Comparison of ENCODE assay signal across 18 cellular contexts in the genomic region with DNA sequence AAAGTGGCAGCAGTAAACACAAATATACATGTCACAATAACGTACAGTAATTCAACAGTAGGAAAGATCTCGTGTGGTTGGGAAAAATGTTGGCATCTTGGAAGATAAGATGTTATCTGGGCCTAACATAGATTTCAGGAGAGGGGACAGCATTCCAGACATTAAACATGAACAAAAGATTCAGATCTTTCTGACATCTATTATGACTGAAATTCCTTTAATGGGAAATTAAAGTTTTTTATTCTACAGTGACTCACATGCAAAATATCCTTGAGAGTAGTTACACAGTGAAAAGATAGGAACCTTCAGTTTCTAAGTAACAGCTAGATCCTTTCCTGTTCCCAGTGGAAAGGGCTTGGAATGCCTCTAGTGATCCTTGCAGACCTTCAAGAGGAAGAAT. TPM values are rescaled to one million over a fixed set of nuclear protein-coding genes. Genes with fewer than 3 reads are reported as not detected.
A peak's percentile ranks its signal among the peaks of the same experiment; 100 is the strongest.
DNase-seq lines count a peak whose midpoint lies in the region; ATAC-seq and TF ChIP-seq lines count a peak whose summit lies in the region.
"Had no signal": no experiment of that assay in that cellular context is flagged by ENCODE, and none has a peak within 500 bp of the region (broad histone marks: within the 10 kb centered on the region; RNA-seq: fewer than 3 reads in every experiment).

No MANE protein-coding gene starts in this region.

- H3K4me1 Mint-ChIP-seq in progenitor cell of endocrine pancreas (ENCODE audit: low read depth) (no peaks in the 10 kb centered on the region), glutamatergic neuron (ENCODE audit: low read depth, unreplicated experiment) (no peaks in the 10 kb centered on the region)
- peaks cover 21% of the 10 kb centered on the region for H3K4me1 Mint-ChIP-seq in activated CD8-positive, alpha-beta T cell treated with anti-CD3 and anti-CD28 coated beads for 36 hours (ENCODE audit: low read depth)

- ATAC-seq in HG02981 (IDR thresholded peaks at IDR 0.05; ENCODE audit: unreplicated experiment): no peak
- no peak for ATAC-seq in activated CD8-positive, alpha-beta T cell treated with anti-CD3 and anti-CD28 coated beads for 36 hours
- ATAC-seq: body of pancreas, left colon, Right ventricle myocardium inferior had no signal

- H3K9ac ChIP-seq in SK-N-SH: peak overlapping the region; percentile 48; the same call in 1 of the 2 replicates

- peak; percentile 19 for DNase-seq in GM04504 (ENCODE audit: low read depth)
- no peak for DNase-seq in SK-N-SH
- DNase-seq in fibroblast of peridontal ligament (ENCODE audit: extremely low read depth): peak; percentile 48
- DNase-seq in progenitor cell of endocrine pancreas (ENCODE audit: low spot score, unreplicated experiment): no peak
- no peak for DNase-seq in stimulated activated CD4-positive, alpha-beta T cell treated with anti-CD3 and anti-CD28 coated beads, Interleukin-2, amount 100 ng/mL, for 48 hours
- DNase-seq in activated CD8-positive, alpha-beta T cell treated with anti-CD3 and anti-CD28 coated beads for 36 hours: no peak
- no peak for DNase-seq in glutamatergic neuron
- DNase-seq: activated CD4-positive, alpha-beta memory T cell treated with anti-CD3 and anti-CD28 coated beads, Interleukin-2, amount 10 ng/mL, durations not matched to agents 7 days and 5 days; body of pancreas; CD4-positive, alpha-beta memory T cell; left colon; naive B cell; NCI-H2107; stimulated activated CD4-positive, alpha-beta T cell treated with anti-CD3 and anti-CD28 coated beads, Interleukin-4, amount 100 ng/mL, for 24 hours had no signal

- H2AFZ ChIP-seq in SK-N-SH (ENCODE audit: low read depth): no peak overlapping the region; the same call in 1 of the 2 replicates

- H3K4me3 Mint-ChIP-seq in progenitor cell of endocrine pancreas (ENCODE audit: low read depth): no peak overlapping the region
- no peak overlapping the region for H3K4me3 Mint-ChIP-seq in activated CD8-positive, alpha-beta T cell treated with anti-CD3 and anti-CD28 coated beads for 36 hours
- H3K4me3 Mint-ChIP-seq in glutamatergic neuron (ENCODE audit: unreplicated experiment): no peak overlapping the region
- H3K4me3 Mint-ChIP-seq: activated CD4-positive, alpha-beta memory T cell treated with anti-CD3 and anti-CD28 coated beads, Interleukin-2, amount 10 ng/mL, durations not matched to agents 7 days and 5 days; CD4-positive, alpha-beta memory T cell; naive B cell had no signal

- 5% methylated on average over 2 of the region's 2 CpGs for WGBS in SK-N-SH (ENCODE audit: low lambda C conversion rate)

- H3K27ac ChIP-seq in SK-N-SH (ENCODE audit: low read depth in 2 of 2, low read length in 1 of 2): peak overlapping the region; percentile 79 to 92; a peak in 3 of 4 replicates
- H3K27ac ChIP-seq: body of pancreas, tibial nerve had no signal

- no peaks in the 10 kb centered on the region for H3K27me3 Mint-ChIP-seq in progenitor cell of endocrine pancreas
- H3K27me3 Mint-ChIP-seq in activated CD8-positive, alpha-beta T cell treated with anti-CD3 and anti-CD28 coated beads for 36 hours: no peaks in the 10 kb centered on the region
- no peaks in the 10 kb centered on the region for H3K27me3 Mint-ChIP-seq in glutamatergic neuron (ENCODE audit: unreplicated experiment)
- H3K27me3 Mint-ChIP-seq: activated CD4-positive, alpha-beta memory T cell treated with anti-CD3 and anti-CD28 coated beads, Interleukin-2, amount 10 ng/mL, durations not matched to agents 7 days and 5 days; CD4-positive, alpha-beta memory T cell; naive B cell had no signal

- H3K9me2 ChIP-seq in SK-N-SH: no peaks in the 10 kb centered on the region

- peak overlapping the region in 1 of 2 experiments; percentile 2; a peak in 1 of 4 replicates for H3K4me3 ChIP-seq in SK-N-SH (ENCODE audit: low read depth in 2 of 2, low read length in 1 of 2)
- H3K4me3 ChIP-seq: body of pancreas, tibial nerve had no signal

- peaks cover 63% of the 10 kb centered on the region for H3K79me2 ChIP-seq in SK-N-SH (ENCODE audit: insufficient read depth)

- H3K9me3 Mint-ChIP-seq in progenitor cell of endocrine pancreas (ENCODE audit: low read depth) (no peaks in the 10 kb centered on the region), glutamatergic neuron (ENCODE audit: unreplicated experiment) (no peaks in the 10 kb centered on the region)
- H3K9me3 Mint-ChIP-seq in activated CD8-positive, alpha-beta T cell treated with anti-CD3 and anti-CD28 coated beads for 36 hours: no peaks in the 10 kb centered on the region
- H3K9me3 Mint-ChIP-seq: activated CD4-positive, alpha-beta memory T cell treated with anti-CD3 and anti-CD28 coated beads, Interleukin-2, amount 10 ng/mL, durations not matched to agents 7 days and 5 days; activated T-helper 2 cell treated with anti-CD3 and anti-CD28 coated beads, Interferon-gamma antibody, Interleukin-2, Interleukin-4, amounts not matched to agents 10 μg/mL and 5 μg/mL and 100 μg/mL, durations not matched to agents 14 hours and 24 hours and 36 hours; naive B cell had no signal

- H4K20me1 ChIP-seq in SK-N-SH (ENCODE audit: insufficient read depth): no peaks in the 10 kb centered on the region

- peaks cover 13% of the 10 kb centered on the region for H3K36me3 Mint-ChIP-seq in progenitor cell of endocrine pancreas (ENCODE audit: insufficient read depth)
- peaks cover 26% of the 10 kb centered on the region for H3K36me3 Mint-ChIP-seq in activated CD8-positive, alpha-beta T cell treated with anti-CD3 and anti-CD28 coated beads for 36 hours (ENCODE audit: low read depth)
- H3K36me3 Mint-ChIP-seq in glutamatergic neuron (ENCODE audit: unreplicated experiment): no peaks in the 10 kb centered on the region
- H3K36me3 Mint-ChIP-seq: naive B cell had no signal

- peaks cover 9 to 17% of the 10 kb centered on the region in 2 experiments; a peak in 2 of 4 replicates for H3K4me1 ChIP-seq in SK-N-SH (ENCODE audit: control insufficient read depth in 1 of 2, insufficient read depth in 2 of 2, low read depth in 1 of 2, low read length in 1 of 2)
- H3K4me1 ChIP-seq: body of pancreas, tibial nerve had no signal

- no peaks in the 10 kb centered on the region for H3K9me3 ChIP-seq in SK-N-SH
- H3K9me3 ChIP-seq: body of pancreas, tibial nerve had no signal

- POLR2A ChIA-PET in SK-N-SH (lab: Yijun Ruan, JAX): interaction anchor here (0.6 kb wide), 1 partner anchor 1065 kb away, joined by 3 read pairs; no protein-coding TSS in a partner anchor
- POLR2A ChIA-PET in activated CD8-positive, alpha-beta T cell treated with anti-CD3 and anti-CD28 coated beads for 36 hours (lab: Charles Lee): no interaction called here

- CTCF ChIA-PET in SK-N-SH (lab: Yijun Ruan, JAX): no interaction called here
- CTCF ChIA-PET in activated CD8-positive, alpha-beta T cell treated with anti-CD3 and anti-CD28 coated beads for 36 hours (lab: Charles Lee): interaction anchor here (2.7 kb wide), 1 partner anchor 36 kb away, joined by 7 read pairs; no protein-coding TSS in a partner anchor

- H3K27me3 ChIP-seq in SK-N-SH (ENCODE audit: insufficient read depth): no peaks in the 10 kb centered on the region
- H3K27me3 ChIP-seq: body of pancreas, tibial nerve had no signal

- H3K36me3 ChIP-seq in SK-N-SH (replicated peaks in 1 of 2; ENCODE audit: control insufficient read depth in 1 of 2, insufficient read depth in 2 of 2, low read length in 1 of 2): peaks cover 24% of the 10 kb centered on the region in 2 experiments

- intact Hi-C loops in activated CD8-positive, alpha-beta T cell treated with anti-CD3 and anti-CD28 coated beads for 36 hours (cut with micrococcal nuclease): no loop called here

- peak overlapping the region; percentile 76 for H3K4me2 ChIP-seq in SK-N-SH

- H3F3A ChIP-seq in SK-N-SH (replicated peaks; ENCODE audit: insufficient read depth): peaks cover 37% of the 10 kb centered on the region

- TF ChIP-seq RAD21 in SK-N-SH (IDR thresholded peaks at IDR 0.05; ENCODE audit: low read length): no peak

- H3K27ac Mint-ChIP-seq in progenitor cell of endocrine pancreas (peak overlapping the region; percentile 7), glutamatergic neuron (ENCODE audit: unreplicated experiment) (no peak overlapping the region)
- H3K27ac Mint-ChIP-seq in activated CD8-positive, alpha-beta T cell treated with anti-CD3 and anti-CD28 coated beads for 36 hours: no peak overlapping the region
- H3K27ac Mint-ChIP-seq: activated CD4-positive, alpha-beta memory T cell treated with anti-CD3 and anti-CD28 coated beads, Interleukin-2, amount 10 ng/mL, durations not matched to agents 7 days and 5 days; activated T-helper 2 cell treated with anti-CD3 and anti-CD28 coated beads, Interferon-gamma antibody, Interleukin-2, Interleukin-4, amounts not matched to agents 10 μg/mL and 5 μg/mL and 100 μg/mL, durations not matched to agents 14 hours and 24 hours and 36 hours; naive B cell had no signal

- TF ChIP-seq CTCF in SK-N-SH (IDR thresholded peaks at IDR 0.05) (no peak), progenitor cell of endocrine pancreas (IDR thresholded peaks at IDR 0.05; ENCODE audit: unreplicated experiment) (no peak), glutamatergic neuron (IDR thresholded peaks at IDR 0.05; ENCODE audit: partially characterized antibody, unreplicated experiment) (no peak)
- TF ChIP-seq CTCF in activated CD8-positive, alpha-beta T cell treated with anti-CD3 and anti-CD28 coated beads for 36 hours (IDR thresholded peaks at IDR 0.05): no peak

- TF ChIP-seq EP300 in SK-N-SH (IDR thresholded peaks at IDR 0.05; ENCODE audit: borderline replicate concordance in 1 of 2, low read depth in 1 of 2, low read length in 1 of 2): peak; percentile 24 to 88; a peak in 2 of 4 replicates

RNA-seq across cellular contexts. Expression of a gene that starts 9.2 kb away (rescaled TPM):
- 31.3 and 35.3 TPM in 2 replicates for polyA plus RNA-seq in SK-N-SH (2012; rRNA removed)
- polyA plus RNA-seq in SK-N-SH (2012; cell fraction: cytosol; rRNA removed): 44.1 and 73.7 TPM in 2 replicates
- polyA plus RNA-seq in SK-N-SH (2012; cell fraction: nucleus; rRNA removed): 15.9 and 31.0 TPM in 2 replicates
- total RNA-seq in progenitor cell of endocrine pancreas: 77.3 and 82.8 TPM in 2 replicates
- total RNA-seq in activated CD8-positive, alpha-beta T cell treated with anti-CD3 and anti-CD28 coated beads for 36 hours: 100 to 1,000 TPM; 110 to 113 TPM
- total RNA-seq in glutamatergic neuron (ENCODE audit: unreplicated experiment): 77.7 TPM

RNA-seq across cellular contexts. Expression of a gene that starts 9.4 kb away (rescaled TPM):
- polyA plus RNA-seq in SK-N-SH (2012; rRNA removed): 37.8 and 44.3 TPM in 2 replicates
- 57.6 and 88.2 TPM in 2 replicates for polyA plus RNA-seq in SK-N-SH (2012; cell fraction: cytosol; rRNA removed)
- 14.9 and 22.3 TPM in 2 replicates for polyA plus RNA-seq in SK-N-SH (2012; cell fraction: nucleus; rRNA removed)
- total RNA-seq in progenitor cell of endocrine pancreas: 44.3 and 46.5 TPM in 2 replicates
- 10 to 100 TPM; 57.7 to 62.4 TPM for total RNA-seq in activated CD8-positive, alpha-beta T cell treated with anti-CD3 and anti-CD28 coated beads for 36 hours
- total RNA-seq in glutamatergic neuron (ENCODE audit: unreplicated experiment): 45.0 TPM

RNA-seq across cellular contexts. Expression of a gene that starts 39.0 kb away (rescaled TPM):
- polyA plus RNA-seq in SK-N-SH (2012; rRNA removed): 7.7 and 8.2 TPM in 2 replicates
- polyA plus RNA-seq in SK-N-SH (2012; cell fraction: cytosol; rRNA removed): 9.3 and 10.0 TPM in 2 replicates
- 5.6 and 8.6 TPM in 2 replicates for polyA plus RNA-seq in SK-N-SH (2012; cell fraction: nucleus; rRNA removed)
- total RNA-seq in progenitor cell of endocrine pancreas: 10.7 and 11.8 TPM in 2 replicates
- total RNA-seq in activated CD8-positive, alpha-beta T cell treated with anti-CD3 and anti-CD28 coated beads for 36 hours: 10 to 100 TPM in 1 of 2 experiments, 1 to 10 TPM in 1; 9.6 to 11.7 TPM
- 28.5 TPM for total RNA-seq in glutamatergic neuron (ENCODE audit: unreplicated experiment)

RNA-seq across cellular contexts. Expression of a gene that starts 51.1 kb away (rescaled TPM):
- polyA plus RNA-seq in SK-N-SH (2012; rRNA removed): 82.0 and 87.7 TPM in 2 replicates
- 89.2 and 93.4 TPM in 2 replicates for polyA plus RNA-seq in SK-N-SH (2012; cell fraction: cytosol; rRNA removed)
- polyA plus RNA-seq in SK-N-SH (2012; cell fraction: nucleus; rRNA removed): 79.9 and 90.6 TPM in 2 replicates
- total RNA-seq in progenitor cell of endocrine pancreas: 72.4 and 75.6 TPM in 2 replicates
- 10 to 100 TPM; 87.1 to 88.4 TPM for total RNA-seq in activated CD8-positive, alpha-beta T cell treated with anti-CD3 and anti-CD28 coated beads for 36 hours
- total RNA-seq in glutamatergic neuron (ENCODE audit: unreplicated experiment): 58.8 TPM

Comparison
In these comparisons a context has a peak if more than half of its experiments do, and no peak if none do; other contexts are left out.
1. DNase-seq: peak in GM04504 (single experiment) and fibroblast of peridontal ligament (single experiment); none in SK-N-SH (single experiment), progenitor cell of endocrine pancreas (single experiment), stimulated activated CD4-positive, alpha-beta T cell treated with anti-CD3 and anti-CD28 coated beads, Interleukin-2, amount 100 ng/mL, for 48 hours (0 of 2), activated CD8-positive, alpha-beta T cell treated with anti-CD3 and anti-CD28 coated beads for 36 hours (single experiment) and glutamatergic neuron (single experiment).